In the genomic region with DNA sequence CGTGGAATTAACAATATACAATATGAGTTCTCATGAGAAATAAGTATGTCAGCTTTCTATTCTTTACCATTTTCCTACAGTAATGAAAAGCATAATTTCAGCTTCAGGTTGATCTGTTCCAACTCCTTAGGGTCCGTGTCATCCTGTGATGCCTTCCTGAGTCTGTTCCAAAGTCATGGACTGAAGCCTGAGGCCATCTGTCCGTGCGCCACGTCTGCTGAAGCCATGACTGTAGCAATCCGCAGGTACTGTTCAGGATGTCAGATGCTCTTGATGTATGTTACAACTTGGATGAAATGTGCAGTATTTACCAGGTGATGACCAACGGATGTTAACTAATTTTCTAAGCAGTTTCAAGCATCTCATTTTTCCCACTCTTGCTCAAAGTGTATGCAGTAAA, we compare ENCODE assay signal across 6 cellular contexts.
"Had no signal": no experiment of that assay in that cellular context is flagged by ENCODE, and none has a peak within 500 bp of the region (broad histone marks: within the 10 kb centered on the region; RNA-seq: fewer than 3 reads in every experiment).

No MANE protein-coding gene starts in this region.

- ATAC-seq: GM23338, HepG2 had no signal

- H3K27ac Mint-ChIP-seq: GM23338, H9, IgD-negative memory B cell had no signal

- H3K4me1 Mint-ChIP-seq: GM23338, H9, IgD-negative memory B cell had no signal

- H3K9me3 Mint-ChIP-seq: GM23338, H9, IgD-negative memory B cell had no signal

- H3K4me3 Mint-ChIP-seq: GM23338, H9, IgD-negative memory B cell had no signal

- H3K27me3 Mint-ChIP-seq: IgD-negative memory B cell had no signal

- DNase-seq: H9, HCEC 1CT, KBM-7 had no signal
